Comparison of ENCODE assay signal across 8 cellular contexts in the genomic region with DNA sequence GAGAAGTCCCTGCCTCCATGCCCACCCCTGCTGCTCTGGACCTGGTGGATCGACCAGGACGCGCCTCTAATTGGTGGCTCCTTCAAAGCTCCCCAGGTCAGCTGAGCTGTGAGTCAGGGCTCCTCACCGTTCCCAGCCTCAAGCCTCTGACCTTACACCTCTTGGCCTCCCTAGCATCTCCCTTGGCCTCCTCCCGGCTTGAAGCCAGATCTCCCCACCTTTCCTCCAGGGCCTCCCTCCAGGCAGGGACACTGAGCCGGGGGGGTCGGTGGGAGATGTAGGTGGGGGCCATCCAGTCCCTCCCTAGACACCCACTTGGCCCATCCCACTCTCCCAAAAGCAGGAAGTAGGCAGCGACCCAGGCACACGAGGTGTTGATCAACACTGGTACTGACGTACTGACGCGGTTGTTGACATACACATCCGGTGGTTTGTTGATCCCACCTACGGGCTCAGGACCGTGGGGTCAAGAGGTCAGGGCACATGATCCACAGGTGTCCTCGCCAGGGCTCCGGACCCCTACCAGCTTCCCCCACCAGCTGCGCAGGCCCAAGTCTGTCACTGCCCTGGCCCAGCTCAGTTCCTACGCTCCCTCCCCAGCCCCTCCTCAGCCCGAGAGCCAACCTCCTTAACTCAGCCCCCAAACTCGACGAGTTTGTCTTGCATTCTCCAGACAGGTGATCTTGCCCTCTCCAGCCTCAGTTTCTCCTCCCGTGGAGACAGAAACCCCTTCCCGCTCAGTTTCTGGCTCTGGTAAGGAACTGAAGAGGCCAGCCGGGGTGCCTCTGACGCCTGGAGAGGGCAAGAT. TPM values are rescaled to one million over a fixed set of nuclear protein-coding genes. Genes with fewer than 3 reads are reported as not detected.
DNase-seq lines count a peak whose midpoint lies in the region; ATAC-seq, FAIRE-seq and TF ChIP-seq lines count a peak whose summit lies in the region.

No MANE protein-coding gene starts in this region.

- in situ Hi-C loops in gastrocnemius medialis (cut with MboI; ENCODE audit: low sequenced_read_pairs in 4 of 4), result loop anchor here in 1 of 4 donors (5.0 kb wide), 1 partner anchor 111 kb away; a partner anchor contains a TSS

- TF ChIP-seq POLR2A in H54 (IDR thresholded peaks at IDR 0.05; ENCODE audit: low read depth, low read length) (peak; percentile 29; the same call in 1 of the 2 replicates), gastrocnemius medialis (IDR thresholded peaks at IDR 0.05) (no peak)

- DNase-seq in CD8-positive, alpha-beta T cell, result peak in 6 of 7 experiments; percentile 27 to 69 (median 36)
- peak; percentile 85 for DNase-seq in H54 (ENCODE audit: insufficient read length, low spot score)
- DNase-seq in OCI-LY7 (ENCODE audit: low spot score), result peak; percentile 48
- DNase-seq in ascending aorta (ENCODE audit: low spot score in 2 of 2), result no peak
- DNase-seq in hepatocyte (ENCODE audit: low spot score), result peak; percentile 54
- DNase-seq in gastrocnemius medialis, result peak; percentile 33 to 39
- no peak for DNase-seq in NCI-H2107 treated with DMSO at 0.1 percent for 48 hours (lab: John Stamatoyannopoulos, UW; ENCODE audit: unreplicated experiment)

- no peaks in the 10 kb centered on the region for H3K27me3 ChIP-seq in CD8-positive, alpha-beta T cell (ENCODE audit: insufficient read depth, low read length)
- no peaks in the 10 kb centered on the region for H3K27me3 ChIP-seq in ascending aorta
- H3K27me3 ChIP-seq in hepatocyte, result no peaks in the 10 kb centered on the region
- no peaks in the 10 kb centered on the region for H3K27me3 ChIP-seq in gastrocnemius medialis

- no TSS peak for BruUV-seq in OCI-LY7 (replicated peaks; lab: Mats Ljungman, UMichigan)

- H4K20me1 ChIP-seq in OCI-LY7 (ENCODE audit: insufficient read depth, low read length), result no peaks in the 10 kb centered on the region
- H4K20me1 ChIP-seq in hepatocyte (ENCODE audit: insufficient read depth, poor library complexity, severe bottlenecking), result no peaks in the 10 kb centered on the region

- H3K4me3 Mint-ChIP-seq in CD8-positive, alpha-beta T cell, result peak overlapping the region; percentile 94

- H3K27me3 Mint-ChIP-seq in CD8-positive, alpha-beta T cell (ENCODE audit: low read depth), result no peaks in the 10 kb centered on the region

- H2AFZ ChIP-seq in OCI-LY7 (ENCODE audit: low read length) (no peak overlapping the region), hepatocyte (peak overlapping the region; percentile 36)

- peak overlapping the region; percentile 94 for H3K27ac Mint-ChIP-seq in CD8-positive, alpha-beta T cell

- peak overlapping the region; percentile 77 for H3K27ac ChIP-seq in CD8-positive, alpha-beta T cell (ENCODE audit: low read depth, low read length)
- H3K27ac ChIP-seq in OCI-LY7 (ENCODE audit: low read depth, low read length, poor library complexity, severe bottlenecking) (peak overlapping the region; percentile 42), ascending aorta (peak overlapping the region; percentile 67 to 75), hepatocyte (peak overlapping the region; percentile 71), gastrocnemius medialis (peak overlapping the region; percentile 81 to 87 (median 84))

- CTCF ChIA-PET in CD8-positive, alpha-beta T cell (lab: Charles Lee), result interaction anchor here (1.1 kb wide), 1 partner anchor 28 kb away, joined by 3 read pairs; no protein-coding TSS in a partner anchor
- CTCF ChIA-PET in OCI-LY7 (lab: Charles Lee; ENCODE audit: unreplicated experiment), result interaction anchor here (1.0 kb wide), 1 partner anchor 57 kb away, joined by 3 read pairs; no protein-coding TSS in a partner anchor

- no peaks in the 10 kb centered on the region for H3K9me3 Mint-ChIP-seq in CD8-positive, alpha-beta T cell

- H3K9me2 ChIP-seq in OCI-LY7 (ENCODE audit: insufficient read depth, low read length) (no peaks in the 10 kb centered on the region), hepatocyte (replicated peaks; ENCODE audit: insufficient read depth) (no peaks in the 10 kb centered on the region)

- no peaks in the 10 kb centered on the region for H3K9me3 ChIP-seq in CD8-positive, alpha-beta T cell (ENCODE audit: low read length)
- H3K9me3 ChIP-seq in OCI-LY7 (ENCODE audit: low read length), result no peaks in the 10 kb centered on the region
- H3K9me3 ChIP-seq in ascending aorta, result no peaks in the 10 kb centered on the region
- no peaks in the 10 kb centered on the region for H3K9me3 ChIP-seq in hepatocyte (ENCODE audit: low read depth)
- no peaks in the 10 kb centered on the region for H3K9me3 ChIP-seq in gastrocnemius medialis

- H3K4me1 ChIP-seq in CD8-positive, alpha-beta T cell (ENCODE audit: insufficient read depth, low read length), result peaks cover 26% of the 10 kb centered on the region
- H3K4me1 ChIP-seq in OCI-LY7 (ENCODE audit: insufficient read depth, low read length, poor library complexity, severe bottlenecking), result peaks cover 32% of the 10 kb centered on the region
- peaks cover 6 to 19% of the 10 kb centered on the region in 2 donors for H3K4me1 ChIP-seq in ascending aorta
- peaks cover 12% of the 10 kb centered on the region for H3K4me1 ChIP-seq in hepatocyte (ENCODE audit: insufficient read depth)
- H3K4me1 ChIP-seq in gastrocnemius medialis, result peaks cover 24 to 27% of the 10 kb centered on the region in 2 donors

- no peak for TF ChIP-seq CTCF in CD8-positive, alpha-beta T cell (IDR thresholded peaks at IDR 0.05)
- TF ChIP-seq CTCF in OCI-LY7 (conservative IDR thresholded peaks at IDR 0.05; ENCODE audit: low read length), result no peak
- TF ChIP-seq CTCF in ascending aorta (IDR thresholded peaks at IDR 0.05), result no peak
- no peak for TF ChIP-seq CTCF in hepatocyte (IDR thresholded peaks at IDR 0.05; ENCODE audit: poor library complexity)
- TF ChIP-seq CTCF in gastrocnemius medialis (IDR thresholded peaks at IDR 0.05 in 4 of 5, conservative IDR thresholded peaks at IDR 0.05 in 1 of 5), result no peak

- WGBS in hepatocyte (ENCODE audit: low lambda C conversion rate, missing lambda C conversion rate), result 7% methylated on average over 24 of the region's 26 CpGs

- H3K4me3 ChIP-seq in CD8-positive, alpha-beta T cell (ENCODE audit: low read depth, low read length), result peak overlapping the region; percentile 79
- peak overlapping the region; percentile 87 for H3K4me3 ChIP-seq in OCI-LY7 (ENCODE audit: low read depth, low read length, poor library complexity, severe bottlenecking)
- peak overlapping the region; percentile 92 to 94 for H3K4me3 ChIP-seq in ascending aorta
- H3K4me3 ChIP-seq in hepatocyte, result peak overlapping the region; percentile 46
- H3K4me3 ChIP-seq in gastrocnemius medialis, result peak overlapping the region; percentile 80 to 91 (median 90)

- H3K36me3 Mint-ChIP-seq in CD8-positive, alpha-beta T cell, result peaks cover 36% of the 10 kb centered on the region

- H3K79me2 ChIP-seq in OCI-LY7 (ENCODE audit: insufficient read depth, low read depth, low read length) (peaks cover 10% of the 10 kb centered on the region; the same call in 1 of the 2 replicates), hepatocyte (peaks cover 24% of the 10 kb centered on the region)

- no peak for FAIRE-seq in H54 (lab: Jason Lieb, UNC)

- H3K36me3 ChIP-seq in CD8-positive, alpha-beta T cell (ENCODE audit: insufficient read depth, low read length), result peaks cover 24% of the 10 kb centered on the region
- peaks cover 25% of the 10 kb centered on the region; the same call in 1 of the 2 replicates for H3K36me3 ChIP-seq in OCI-LY7 (ENCODE audit: insufficient read depth, low read length)
- H3K36me3 ChIP-seq in ascending aorta, result peaks cover 29 to 32% of the 10 kb centered on the region in 2 donors
- no peaks in the 10 kb centered on the region for H3K36me3 ChIP-seq in hepatocyte (replicated peaks; ENCODE audit: insufficient read depth, low read depth)
- H3K36me3 ChIP-seq in gastrocnemius medialis, result peaks cover 0 to 33% of the 10 kb centered on the region in 2 donors

- intact Hi-C loops in CD8-positive, alpha-beta T cell (cut with DNase I, micrococcal nuclease), result loop anchor here (1.0 to 10.0 kb wide), 9 partner anchors 8 to 699 kb away; a partner anchor contains a TSS
- intact Hi-C loops in OCI-LY7 (cut with micrococcal nuclease; ENCODE audit: unreplicated experiment) (loop anchor here (2.0 to 10.0 kb wide), 3 partner anchors 56 to 169 kb away; a partner anchor contains a TSS), ascending aorta (cut with DNase I) (loop anchor here (5.0 kb wide), 2 partner anchors 181 to 201 kb away; a partner anchor contains a TSS), gastrocnemius medialis (cut with DNase I; ENCODE audit: low total_unique reads) (loop anchor here (2.0 to 5.0 kb wide), 4 partner anchors 81 to 201 kb away; a partner anchor contains a TSS)

- H3K4me1 Mint-ChIP-seq in CD8-positive, alpha-beta T cell (ENCODE audit: low read depth), result peaks cover 22% of the 10 kb centered on the region

- ATAC-seq in CD8-positive, alpha-beta T cell, result peak; percentile 13
- ATAC-seq in gastrocnemius medialis (no peak), HG03457 (IDR thresholded peaks at IDR 0.05; ENCODE audit: unreplicated experiment) (no peak)

- H3K4me2 ChIP-seq in OCI-LY7 (ENCODE audit: low read length) (peak overlapping the region; percentile 84), hepatocyte (peak overlapping the region; percentile 97)

- POLR2A ChIA-PET in CD8-positive, alpha-beta T cell (lab: Charles Lee), result interaction anchor here (0.7 to 1.0 kb wide), 2 partner anchors 38 to 219 kb away, joined by 3 to 4 read pairs; a partner anchor contains a TSS
- POLR2A ChIA-PET in OCI-LY7 (lab: Charles Lee), result interaction anchor here (0.6 kb wide), 1 partner anchor 75 kb away, joined by 4 read pairs; no protein-coding TSS in a partner anchor

RNA-seq across cellular contexts. Expression of a gene that starts 0.8 kb away (rescaled TPM):
- total RNA-seq in CD8-positive, alpha-beta T cell, result 100 to 1,000 TPM; 285 to 311 TPM
- total RNA-seq in OCI-LY7 (2014; rRNA removed; shearing (Covaris generic)), result 18.1 and 29.0 TPM in 2 replicates
- total RNA-seq in OCI-LY7 (2022), result 28.2 and 28.7 TPM in 2 replicates
- 39.5 TPM for total RNA-seq in ascending aorta
- 16.4 and 18.1 TPM in 2 replicates for total RNA-seq in hepatocyte
- 11.7 and 17.0 TPM in 2 replicates for polyA plus RNA-seq in hepatocyte
- total RNA-seq in gastrocnemius medialis, result 10 to 100 TPM; 10.7 to 97.5 (median 37.9) TPM

RNA-seq across cellular contexts. Expression of a gene that starts 8.2 kb away (rescaled TPM):
- total RNA-seq in CD8-positive, alpha-beta T cell, result 10 to 100 TPM; 14.8 to 18.0 TPM
- total RNA-seq in OCI-LY7 (2014; rRNA removed; shearing (Covaris generic)), result 8.6 and 8.8 TPM in 2 replicates
- total RNA-seq in OCI-LY7 (2022) (13.3 and 16.2 TPM in 2 replicates), ascending aorta (115 TPM), hepatocyte (15.8 and 16.9 TPM in 2 replicates), gastrocnemius medialis (10 to 100 TPM; 17.2 to 34.2 (median 24.3) TPM)
- polyA plus RNA-seq in hepatocyte, result 16.2 and 19.5 TPM in 2 replicates

RNA-seq across cellular contexts. Expression of a gene that starts 19.4 kb away (rescaled TPM):
- not detected for total RNA-seq in CD8-positive, alpha-beta T cell
- not detected in 2 replicates for total RNA-seq in OCI-LY7 (2014; rRNA removed; shearing (Covaris generic))
- not detected in 2 replicates for total RNA-seq in OCI-LY7 (2022)
- total RNA-seq in ascending aorta, result not detected
- total RNA-seq in hepatocyte, result 2.0 TPM in 1 of 2 replicates, not detected in the other
- polyA plus RNA-seq in hepatocyte, result not detected in 2 replicates
- total RNA-seq in gastrocnemius medialis, result not detected

RNA-seq across cellular contexts. Expression of a gene that starts 37.8 kb away (rescaled TPM):
- total RNA-seq in CD8-positive, alpha-beta T cell, result 100 to 1,000 TPM; 187 to 212 TPM
- 101 and 107 TPM in 2 replicates for total RNA-seq in OCI-LY7 (2014; rRNA removed; shearing (Covaris generic))
- total RNA-seq in OCI-LY7 (2022), result 153 and 177 TPM in 2 replicates
- total RNA-seq in ascending aorta, result 216 TPM
- total RNA-seq in hepatocyte, result 44.8 and 52.4 TPM in 2 replicates
- 66.6 and 69.5 TPM in 2 replicates for polyA plus RNA-seq in hepatocyte
- 10 to 100 TPM; 24.8 to 46.2 (median 31.3) TPM for total RNA-seq in gastrocnemius medialis

RNA-seq across cellular contexts. Expression of a gene that starts 55.7 kb away (rescaled TPM):
- total RNA-seq in CD8-positive, alpha-beta T cell, result not detected
- not detected in 2 replicates for total RNA-seq in OCI-LY7 (2014; rRNA removed; shearing (Covaris generic))
- total RNA-seq in OCI-LY7 (2022) (not detected in 2 replicates), ascending aorta (not detected), hepatocyte (not detected in 2 replicates), gastrocnemius medialis (not detected)
- not detected in 2 replicates for polyA plus RNA-seq in hepatocyte

Comparison
In these comparisons a context has a peak if more than half of its experiments do, and no peak if none do; other contexts are left out.
1. DNase-seq: peak in CD8-positive, alpha-beta T cell (6 of 7), H54 (single experiment), OCI-LY7 (single experiment), hepatocyte (single experiment) and gastrocnemius medialis (2 of 2); none in ascending aorta (0 of 2) and NCI-H2107 treated with DMSO at 0.1 percent for 48 hours (single experiment).
2. Peak in every context shown above with its lines, with median percentiles within 50 percentile points of each other: H3K27ac ChIP-seq and H3K4me3 ChIP-seq.